Comparison of ENCODE assay signal across 15 cellular contexts in the genomic region with DNA sequence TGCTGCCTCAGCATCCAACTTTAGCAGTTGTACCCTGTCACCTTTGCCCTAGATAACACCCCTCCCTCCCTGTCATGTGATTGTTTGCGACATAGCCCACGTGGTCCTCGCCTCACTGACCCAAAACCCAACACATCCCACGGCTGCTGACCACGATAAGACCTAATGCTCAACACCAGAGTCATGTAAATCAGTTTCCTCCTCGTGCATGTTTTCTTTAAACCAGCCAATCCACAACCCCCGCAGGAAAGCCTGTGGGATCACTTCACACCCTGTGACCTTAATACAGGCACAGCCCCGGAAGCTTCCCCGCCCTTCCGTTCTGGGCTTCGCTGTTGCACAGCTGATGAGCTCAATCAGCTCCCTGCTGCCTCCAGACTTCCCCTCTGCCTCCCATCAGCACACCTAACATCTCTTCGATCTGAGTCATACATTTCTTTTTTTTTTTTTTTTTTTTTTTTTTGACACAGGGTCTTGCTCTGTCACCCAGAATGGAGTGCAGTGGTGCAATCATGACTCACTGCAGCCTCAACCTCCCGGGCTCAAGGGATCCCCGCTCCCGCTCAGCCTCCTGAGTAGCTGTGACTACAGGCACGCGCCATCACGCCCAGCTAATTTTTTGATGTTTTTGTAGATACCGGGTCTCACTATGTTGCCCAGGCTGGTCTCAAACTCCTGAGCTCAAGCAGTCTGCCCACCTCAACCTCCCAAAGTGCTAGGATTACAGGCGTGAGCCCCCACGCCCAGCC. TPM values are rescaled to one million over a fixed set of nuclear protein-coding genes. Genes with fewer than 3 reads are reported as not detected.
A peak's percentile ranks its signal among the peaks of the same experiment; 100 is the strongest.
DNase-seq lines count a peak whose midpoint lies in the region; ATAC-seq and TF ChIP-seq lines count a peak whose summit lies in the region.
"Not testable (repeated sequence)": the region's sequence is repeated elsewhere in the genome, so short reads cannot be mapped to it uniquely, and the experiment has no call there.
"Had no signal": no experiment of that assay in that cellular context is flagged by ENCODE, and none has a peak within 500 bp of the region (broad histone marks: within the 10 kb centered on the region; RNA-seq: fewer than 3 reads in every experiment).

No MANE protein-coding gene starts in this region.

- H3K27me3 Mint-ChIP-seq in CD8-positive, alpha-beta T cell (ENCODE audit: low read depth); GM23338 (ENCODE audit: insufficient read depth, low read depth, poor library complexity); activated naive CD8-positive, alpha-beta T cell treated with anti-CD3 and anti-CD28 coated beads, Interleukin-2, amount 10 ng/mL, durations not matched to agents 7 days and 5 days: not testable (repeated sequence)

- not testable (repeated sequence) for H3K36me3 Mint-ChIP-seq in CD8-positive, alpha-beta T cell; GM23338 (ENCODE audit: low read depth); activated naive CD8-positive, alpha-beta T cell treated with anti-CD3 and anti-CD28 coated beads, Interleukin-2, amount 10 ng/mL, durations not matched to agents 7 days and 5 days; stimulated activated effector memory CD8-positive, alpha-beta T cell treated with anti-CD3 and anti-CD28 coated beads, Interleukin-12 subunit alpha, Interleukin-12 subunit beta, amount 100 ng/mL, for 72 hours

- H3F3A ChIP-seq in GM23338 (replicated peaks; ENCODE audit: low read depth) = not testable (repeated sequence)

- H4K20me1 ChIP-seq in GM23338 (replicated peaks; ENCODE audit: insufficient read depth) = not testable (repeated sequence)

- peak; percentile 92 for ATAC-seq in CD8-positive, alpha-beta T cell
- ATAC-seq in GM19395 (IDR thresholded peaks at IDR 0.05; ENCODE audit: unreplicated experiment) (peak; percentile 77), GM23338 (peak; percentile 18; the same call in 2 of the 3 replicates), HG03175 (IDR thresholded peaks at IDR 0.05; ENCODE audit: unreplicated experiment) (peak; percentile 85), SK-N-SH treated with all-trans-retinoic acid at 6 μM for 48 hours (peak; percentile 31), left colon (peak; percentile 41)
- ATAC-seq in activated naive CD8-positive, alpha-beta T cell treated with anti-CD3 and anti-CD28 coated beads, Interleukin-2, amount 10 ng/mL, durations not matched to agents 7 days and 5 days (ENCODE audit: low read depth) = peak; percentile 99
- peak; percentile 98 for ATAC-seq in stimulated activated effector memory CD8-positive, alpha-beta T cell treated with anti-CD3 and anti-CD28 coated beads, Interleukin-12 subunit alpha, Interleukin-12 subunit beta, amount 100 ng/mL, for 72 hours

- H3K27me3 ChIP-seq in CD8-positive, alpha-beta T cell (ENCODE audit: insufficient read depth, low read length); GM23338 (ENCODE audit: insufficient read depth): not testable (repeated sequence)

- not testable (repeated sequence) for H3K4me2 ChIP-seq in GM23338

- H3K36me3 ChIP-seq in CD8-positive, alpha-beta T cell (ENCODE audit: insufficient read depth, low read length); GM23338 (ENCODE audit: insufficient read depth): not testable (repeated sequence)

- H3K79me2 ChIP-seq in GM23338 (replicated peaks; ENCODE audit: insufficient read depth) = not testable (repeated sequence)

- not testable (repeated sequence) for H3K27ac Mint-ChIP-seq in CD8-positive, alpha-beta T cell; GM23338; activated naive CD8-positive, alpha-beta T cell treated with anti-CD3 and anti-CD28 coated beads, Interleukin-2, amount 10 ng/mL, durations not matched to agents 7 days and 5 days; stimulated activated effector memory CD8-positive, alpha-beta T cell treated with anti-CD3 and anti-CD28 coated beads, Interleukin-12 subunit alpha, Interleukin-12 subunit beta, amount 100 ng/mL, for 72 hours

- not testable (repeated sequence) for H2AFZ ChIP-seq in GM23338

- not testable (repeated sequence) for H3K4me1 ChIP-seq in CD8-positive, alpha-beta T cell (ENCODE audit: insufficient read depth, low read length); GM23338 (ENCODE audit: insufficient read depth)

- H3K9me3 ChIP-seq in CD8-positive, alpha-beta T cell (ENCODE audit: low read length) = not testable (repeated sequence)

- intact Hi-C loops in CD8-positive, alpha-beta T cell (cut with DNase I, micrococcal nuclease); left colon (cut with DNase I, micrococcal nuclease): not testable (repeated sequence)

- H3K9me2 ChIP-seq in GM23338 (ENCODE audit: insufficient read depth) = not testable (repeated sequence)

- TF ChIP-seq CTCF in CD8-positive, alpha-beta T cell (IDR thresholded peaks at IDR 0.05); GM23338 (conservative IDR thresholded peaks at IDR 0.05; ENCODE audit: low read depth in 2 of 2): not testable (repeated sequence)

- H3K4me3 ChIP-seq in CD8-positive, alpha-beta T cell (ENCODE audit: low read depth, low read length); GM23338: not testable (repeated sequence)

- not testable (repeated sequence) for H3K9me3 Mint-ChIP-seq in CD8-positive, alpha-beta T cell; GM23338; activated naive CD8-positive, alpha-beta T cell treated with anti-CD3 and anti-CD28 coated beads, Interleukin-2, amount 10 ng/mL, durations not matched to agents 7 days and 5 days; stimulated activated effector memory CD8-positive, alpha-beta T cell treated with anti-CD3 and anti-CD28 coated beads, Interleukin-12 subunit alpha, Interleukin-12 subunit beta, amount 100 ng/mL, for 72 hours

- H3K4me1 Mint-ChIP-seq in CD8-positive, alpha-beta T cell (ENCODE audit: low read depth); GM23338; activated naive CD8-positive, alpha-beta T cell treated with anti-CD3 and anti-CD28 coated beads, Interleukin-2, amount 10 ng/mL, durations not matched to agents 7 days and 5 days; stimulated activated effector memory CD8-positive, alpha-beta T cell treated with anti-CD3 and anti-CD28 coated beads, Interleukin-12 subunit alpha, Interleukin-12 subunit beta, amount 100 ng/mL, for 72 hours: not testable (repeated sequence)

- POLR2A ChIA-PET in CD8-positive, alpha-beta T cell (lab: Charles Lee); activated naive CD8-positive, alpha-beta T cell treated with anti-CD3 and anti-CD28 coated beads, Interleukin-2, amount 10 ng/mL, durations not matched to agents 7 days and 5 days (lab: Charles Lee): not testable (repeated sequence)

- H3K27ac ChIP-seq in CD8-positive, alpha-beta T cell (ENCODE audit: low read depth, low read length); GM23338 (ENCODE audit: low read depth): not testable (repeated sequence)

- not testable (repeated sequence) for H3K4me3 Mint-ChIP-seq in CD8-positive, alpha-beta T cell; GM23338; activated naive CD8-positive, alpha-beta T cell treated with anti-CD3 and anti-CD28 coated beads, Interleukin-2, amount 10 ng/mL, durations not matched to agents 7 days and 5 days; stimulated activated effector memory CD8-positive, alpha-beta T cell treated with anti-CD3 and anti-CD28 coated beads, Interleukin-12 subunit alpha, Interleukin-12 subunit beta, amount 100 ng/mL, for 72 hours

- DNase-seq in CD8-positive, alpha-beta T cell; GM23338 (ENCODE audit: low spot score); activated naive CD8-positive, alpha-beta T cell treated with anti-CD3 and anti-CD28 coated beads, Interleukin-2, amount 10 ng/mL, durations not matched to agents 7 days and 5 days; left colon; stimulated activated effector memory CD8-positive, alpha-beta T cell treated with anti-CD3 and anti-CD28 coated beads, Interleukin-12 subunit alpha, Interleukin-12 subunit beta, amount 100 ng/mL, for 72 hours (ENCODE audit: low spot score in 2 of 2): not testable (repeated sequence)

- CTCF ChIA-PET in CD8-positive, alpha-beta T cell (lab: Charles Lee) = not testable (repeated sequence)

RNA-seq across cellular contexts. Expression of a gene that starts 9.7 kb away (rescaled TPM):
- total RNA-seq in CD8-positive, alpha-beta T cell = not detected
- not detected in 2 replicates for total RNA-seq in GM23338 (2014; rRNA removed; shearing (Covaris generic))
- not detected in 2 replicates for polyA plus RNA-seq in GM23338 (2016; fragmentation: Nextera tagmentation; extraction: Ambion mirVana)
- total RNA-seq in activated naive CD8-positive, alpha-beta T cell treated with anti-CD3 and anti-CD28 coated beads, Interleukin-2, amount 10 ng/mL, durations not matched to agents 7 days and 5 days = not detected
- total RNA-seq in left colon = not detected
- total RNA-seq: A673, fibroblast of lung, HT1080, LHCN-M2, mesenteric fat pad, renal cortical epithelial cell, WTC11 had no signal
- polyA plus RNA-seq: fibroblast of lung had no signal

RNA-seq across cellular contexts. Expression of a gene that starts 27.4 kb away (rescaled TPM):
- not detected for total RNA-seq in CD8-positive, alpha-beta T cell
- not detected in 2 replicates for total RNA-seq in GM23338 (2014; rRNA removed; shearing (Covaris generic))
- polyA plus RNA-seq in GM23338 (2016; fragmentation: Nextera tagmentation; extraction: Ambion mirVana) = not detected in 2 replicates
- total RNA-seq in activated naive CD8-positive, alpha-beta T cell treated with anti-CD3 and anti-CD28 coated beads, Interleukin-2, amount 10 ng/mL, durations not matched to agents 7 days and 5 days = not detected
- total RNA-seq in left colon = not detected
- total RNA-seq: A673, fibroblast of lung, HT1080, LHCN-M2, mesenteric fat pad, renal cortical epithelial cell, WTC11 had no signal
- polyA plus RNA-seq: fibroblast of lung had no signal

RNA-seq across cellular contexts. Expression of a gene that starts 47.5 kb away (rescaled TPM):
- total RNA-seq in CD8-positive, alpha-beta T cell = not detected
- total RNA-seq in GM23338 (2014; rRNA removed; shearing (Covaris generic)) = not detected in 2 replicates
- polyA plus RNA-seq in GM23338 (2016; fragmentation: Nextera tagmentation; extraction: Ambion mirVana) = not detected in 2 replicates
- not detected for total RNA-seq in activated naive CD8-positive, alpha-beta T cell treated with anti-CD3 and anti-CD28 coated beads, Interleukin-2, amount 10 ng/mL, durations not matched to agents 7 days and 5 days
- not detected for total RNA-seq in left colon
- total RNA-seq: A673, fibroblast of lung, HT1080, LHCN-M2, mesenteric fat pad, renal cortical epithelial cell, WTC11 had no signal
- polyA plus RNA-seq: fibroblast of lung had no signal

Comparison
In these comparisons a context has a peak if more than half of its experiments do, and no peak if none do; other contexts are left out.
1. ATAC-seq: peak in every context shown above with its lines; median percentile 99 in activated naive CD8-positive, alpha-beta T cell treated with anti-CD3 and anti-CD28 coated beads, Interleukin-2, amount 10 ng/mL, durations not matched to agents 7 days and 5 days; 98 in stimulated activated effector memory CD8-positive, alpha-beta T cell treated with anti-CD3 and anti-CD28 coated beads, Interleukin-12 subunit alpha, Interleukin-12 subunit beta, amount 100 ng/mL, for 72 hours; 92 in CD8-positive, alpha-beta T cell; 85 in HG03175; 77 in GM19395; 41 in left colon; 31 in SK-N-SH treated with all-trans-retinoic acid at 6 μM for 48 hours; 18 in GM23338.